ENCODE assay signal across 19 cellular contexts in the genomic region with DNA sequence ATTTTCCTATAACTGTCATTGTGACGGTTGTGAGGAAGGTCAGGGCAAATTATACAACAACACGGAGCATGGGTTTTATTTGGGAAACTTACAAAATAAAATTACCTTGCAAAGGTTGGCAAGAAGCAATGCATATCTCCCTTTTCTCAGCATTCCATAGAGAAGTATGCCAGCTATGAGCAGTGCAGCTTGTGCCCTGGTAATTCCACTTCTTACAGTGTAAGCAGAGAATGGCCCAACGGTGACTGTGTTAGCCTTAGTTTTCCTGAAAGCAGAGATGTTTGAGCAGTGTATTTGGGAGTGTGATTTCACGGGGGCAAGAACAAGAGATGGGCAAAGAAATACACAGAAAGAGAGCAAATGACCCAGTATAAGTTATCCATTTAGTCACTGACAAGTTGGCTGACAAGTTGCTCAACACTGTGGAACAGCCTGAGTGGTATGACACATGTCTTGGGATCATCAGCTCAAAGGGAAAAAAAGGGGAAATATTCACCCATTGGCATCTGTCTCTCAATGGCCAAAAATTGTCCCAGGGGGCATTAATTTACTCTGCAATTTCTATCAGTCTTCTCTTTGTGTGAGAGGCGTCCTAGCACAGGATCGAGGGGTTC.
A peak's percentile ranks its signal among the peaks of the same experiment; 100 is the strongest.
DNase-seq lines count a peak whose midpoint lies in the region; ATAC-seq and TF ChIP-seq lines count a peak whose summit lies in the region.
"Had no signal": no experiment of that assay in that cellular context is flagged by ENCODE, and none has a peak within 500 bp of the region (broad histone marks: within the 10 kb centered on the region; RNA-seq: fewer than 3 reads in every experiment).

No MANE protein-coding gene starts in this region.

- H3K4me3 Mint-ChIP-seq in MCF 10A (ENCODE audit: unreplicated experiment), result no peak overlapping the region
- H3K4me3 Mint-ChIP-seq: B cell; CD4-positive, CD25-positive, alpha-beta regulatory T cell; HFFc6 had no signal

- intact Hi-C loops in MCF 10A (cut with micrococcal nuclease) (no loop called here), breast epithelium (cut with DNase I; ENCODE audit: low total_unique reads) (no loop called here)

- H3K27me3 ChIP-seq in breast epithelium (no peaks in the 10 kb centered on the region), smooth muscle cell (ENCODE audit: low read depth) (no peaks in the 10 kb centered on the region)
- H3K27me3 ChIP-seq: SJCRH30 had no signal

- CTCF ChIA-PET in MCF 10A (lab: Yijun Ruan, JAX), result interaction anchor here (1.2 kb wide), 1 partner anchor 10 kb away, joined by 3 read pairs; no protein-coding TSS in a partner anchor

- no peaks in the 10 kb centered on the region for H3F3A ChIP-seq in smooth muscle cell (ENCODE audit: low read depth)

- no peaks in the 10 kb centered on the region for H3K36me3 ChIP-seq in breast epithelium
- H3K36me3 ChIP-seq in smooth muscle cell (ENCODE audit: low read depth), result no peaks in the 10 kb centered on the region
- H3K36me3 ChIP-seq: SJCRH30 had no signal

- H3K4me2 ChIP-seq in smooth muscle cell, result no peak overlapping the region

- no peak overlapping the region for H3K9ac ChIP-seq in smooth muscle cell (ENCODE audit: low read depth)

- no peaks in the 10 kb centered on the region for H3K79me2 ChIP-seq in smooth muscle cell (ENCODE audit: low read depth)

- H3K36me3 Mint-ChIP-seq in MCF 10A (ENCODE audit: insufficient read depth, unreplicated experiment), result no peaks in the 10 kb centered on the region
- H3K36me3 Mint-ChIP-seq: CD4-positive, CD25-positive, alpha-beta regulatory T cell had no signal

- H3K4me3 ChIP-seq in breast epithelium (no peak overlapping the region), epithelial cell of esophagus (ENCODE audit: low read length) (no peak overlapping the region), smooth muscle cell (no peak overlapping the region)
- H3K4me3 ChIP-seq: SJCRH30 had no signal

- no TSS peak for BruUV-seq in MCF 10A (replicated peaks; lab: Mats Ljungman, UMichigan)

- H3K27me3 Mint-ChIP-seq in MCF 10A (ENCODE audit: insufficient read depth, unreplicated experiment), result no peaks in the 10 kb centered on the region
- H3K27me3 Mint-ChIP-seq: B cell; CD4-positive, CD25-positive, alpha-beta regulatory T cell had no signal

- no peak overlapping the region for H3K27ac ChIP-seq in breast epithelium
- H3K27ac ChIP-seq in smooth muscle cell (ENCODE audit: low read depth), result no peak overlapping the region
- H3K27ac ChIP-seq: 22Rv1, SJCRH30 had no signal

- no peak for TF ChIP-seq POLR2A in breast epithelium (IDR thresholded peaks at IDR 0.05)

- H3K27ac Mint-ChIP-seq in MCF 10A (ENCODE audit: low read depth, unreplicated experiment), result no peak overlapping the region
- H3K27ac Mint-ChIP-seq: B cell; CD4-positive, CD25-positive, alpha-beta regulatory T cell; HFFc6 had no signal

- no peak overlapping the region for H2AFZ ChIP-seq in smooth muscle cell (ENCODE audit: low read depth)

- peaks cover 0 to under 1% of the 10 kb centered on the region in 2 donors for H3K9me3 ChIP-seq in breast epithelium
- H3K9me3 ChIP-seq in smooth muscle cell (replicated peaks; ENCODE audit: low read depth), result no peaks in the 10 kb centered on the region
- H3K9me3 ChIP-seq: Caco-2, SJCRH30 had no signal

- peaks cover 8% of the 10 kb centered on the region for H3K9me3 Mint-ChIP-seq in MCF 10A (ENCODE audit: unreplicated experiment)
- H3K9me3 Mint-ChIP-seq: HFFc6 had no signal

- WGBS in smooth muscle cell (ENCODE audit: low lambda C conversion rate), result 89% methylated on average over 6 of the region's 6 CpGs

- POLR2A ChIA-PET in MCF 10A (lab: Yijun Ruan, JAX), result interaction anchor here (0.7 to 2.8 kb wide), 4 partner anchors 18 to 211 kb away, joined by 3 to 8 read pairs (median 4); partner anchors contain the start of gene NRIP1

- peak; percentile 42 for DNase-seq in MCF 10A (ENCODE audit: unreplicated experiment)
- DNase-seq in breast epithelium (ENCODE audit: low spot score in 2 of 2), result no peak
- peak; percentile 69 for DNase-seq in epithelial cell of esophagus (ENCODE audit: low read depth)
- DNase-seq in omental fat pad (ENCODE audit: low spot score), result no peak
- DNase-seq in activated effector memory CD4-positive, alpha-beta T cell treated with Interleukin-2 at 50 U/mL for 16 hours, result no peak
- no peak for DNase-seq in NCI-H82 (lab: John Stamatoyannopoulos, UW)
- no peak for DNase-seq in smooth muscle cell (lab: John Stamatoyannopoulos, UW; ENCODE audit: unreplicated experiment)
- DNase-seq: Caco-2; CD4-positive, CD25-positive, alpha-beta regulatory T cell; DMS153; HFFc6; NCI-H1105 treated with DMSO at 0.1 percent for 48 hours; NCI-H187; NK-92 treated with Interleukin-12 subunit alpha and Interleukin-12 subunit beta, amount 100 ng/mL, for 24 hours; RPMI8226; SJCRH30 had no signal

- TF ChIP-seq CTCF in MCF 10A (IDR thresholded peaks at IDR 0.05; ENCODE audit: unreplicated experiment) (no peak), breast epithelium (IDR thresholded peaks at IDR 0.05) (no peak), epithelial cell of esophagus (IDR thresholded peaks at IDR 0.05; ENCODE audit: insufficient read depth, low read depth, low read length, missing control alignments) (no peak), omental fat pad (IDR thresholded peaks at IDR 0.05) (no peak), smooth muscle cell (IDR thresholded peaks at IDR 0.05; ENCODE audit: borderline replicate concordance, insufficient read depth, poor library complexity, severe bottlenecking) (no peak)

- H3K4me1 ChIP-seq in breast epithelium (no peaks in the 10 kb centered on the region), smooth muscle cell (ENCODE audit: low read depth) (no peaks in the 10 kb centered on the region)
- H3K4me1 ChIP-seq: Caco-2, SJCRH30 had no signal

- ATAC-seq in omental fat pad (ENCODE audit: low FRiP score), result peak; percentile 65
- ATAC-seq in GM21737 (IDR thresholded peaks at IDR 0.05; ENCODE audit: unreplicated experiment), result no peak

- no peaks in the 10 kb centered on the region for H4K20me1 ChIP-seq in smooth muscle cell (ENCODE audit: low read depth)

- H3K4me1 Mint-ChIP-seq in MCF 10A (ENCODE audit: insufficient read depth, unreplicated experiment), result peaks cover 16% of the 10 kb centered on the region
- H3K4me1 Mint-ChIP-seq: B cell; CD4-positive, CD25-positive, alpha-beta regulatory T cell had no signal

Comparison
In these comparisons a context has a peak if more than half of its experiments do, and no peak if none do; other contexts are left out.
1. DNase-seq: peak in MCF 10A (single experiment) and epithelial cell of esophagus (single experiment); none in breast epithelium (0 of 2), omental fat pad (single experiment), activated effector memory CD4-positive, alpha-beta T cell treated with Interleukin-2 at 50 U/mL for 16 hours (single experiment), NCI-H82 (single experiment) and smooth muscle cell (single experiment).